2 cellular contexts compared by ENCODE assay signal in the genomic region with DNA sequence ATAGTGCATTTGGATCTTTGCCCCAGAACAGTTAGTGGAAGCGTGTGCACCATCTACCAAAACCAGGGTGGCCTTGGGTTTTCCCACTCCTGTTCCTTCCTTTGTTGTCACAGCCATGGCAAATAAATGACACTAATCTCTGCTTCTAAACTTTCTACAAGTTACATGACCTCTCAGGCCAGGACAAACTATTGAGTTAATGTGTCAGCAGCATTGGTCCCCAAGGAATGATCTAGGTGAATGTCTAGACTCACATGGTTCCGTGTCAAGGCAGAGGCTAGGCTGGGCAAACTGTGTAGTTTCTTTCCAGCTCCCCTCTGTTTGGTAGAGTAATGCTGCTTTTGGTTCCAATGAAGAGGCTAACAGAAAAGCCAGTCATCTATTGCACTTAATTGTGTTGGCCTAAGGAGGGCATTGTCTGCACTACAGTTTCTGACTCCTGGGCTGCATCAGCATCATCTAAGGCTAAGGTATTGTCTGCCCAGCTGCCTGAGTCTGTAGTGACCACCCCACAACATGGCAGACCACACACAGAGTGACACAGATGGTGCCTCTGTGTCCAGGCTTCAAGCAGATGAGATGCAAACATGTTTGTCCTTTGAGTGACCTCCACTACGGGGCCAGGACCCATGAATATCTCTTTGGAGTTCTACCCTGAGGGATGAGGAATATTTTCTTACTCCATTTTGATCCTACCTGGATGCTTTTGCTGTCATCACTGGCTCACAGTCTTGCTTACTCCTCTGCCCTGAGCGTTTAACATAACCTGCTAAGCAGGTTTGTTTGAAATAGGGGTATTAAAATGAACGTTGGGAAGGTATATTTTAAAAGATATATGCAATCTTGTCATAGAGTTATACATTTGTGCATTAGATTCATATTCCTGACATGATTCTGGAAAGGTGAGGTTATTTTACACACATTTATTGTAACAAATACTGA.
A peak's percentile ranks its signal among the peaks of the same experiment; 100 is the strongest.
TF ChIP-seq lines count a peak whose summit lies in the region.

No MANE protein-coding gene starts in this region.

TF ChIP-seq in H1, 55 proteins besides CTCF, POLR2A, EP300 and RAD21 (continues in another document):
- TF ChIP-seq RBBP5 (IDR thresholded peaks at IDR 0.05; ENCODE audit: borderline replicate concordance, low read depth, low read length) (no peak), JUND (IDR thresholded peaks at IDR 0.05; ENCODE audit: low read length) (no peak), CBX8 (IDR thresholded peaks at IDR 0.05; ENCODE audit: borderline replicate concordance, low read depth, low read length) (no peak), SIX5 (IDR thresholded peaks at IDR 0.05; ENCODE audit: low read depth, low read length) (no peak), CEBPB (IDR thresholded peaks at IDR 0.05; ENCODE audit: low read depth, low read length) (no peak), EGR1 (IDR thresholded peaks at IDR 0.05; ENCODE audit: borderline replicate concordance, low read depth, low read length) (no peak), EZH2 (IDR thresholded peaks at IDR 0.05; ENCODE audit: low read depth, low read length, severe bottlenecking) (no peak), CBX5 (IDR thresholded peaks at IDR 0.05; ENCODE audit: low read depth, low read length) (no peak), CHD2 (IDR thresholded peaks at IDR 0.05; ENCODE audit: low read length) (no peak), BCL11A (IDR thresholded peaks at IDR 0.05; ENCODE audit: low read depth in 2 of 2, low read length in 2 of 2) (no peak), SP1 (IDR thresholded peaks at IDR 0.05; ENCODE audit: low read depth, low read length) (no peak), MAFK (IDR thresholded peaks at IDR 0.05; ENCODE audit: low read depth, low read length) (no peak), HDAC2 (IDR thresholded peaks at IDR 0.05; ENCODE audit: borderline replicate concordance in 1 of 2, low read depth in 2 of 2, low read length in 2 of 2) (no peak), GABPA (IDR thresholded peaks at IDR 0.05; ENCODE audit: borderline replicate concordance, insufficient read depth, low read length) (no peak), CHD1 (IDR thresholded peaks at IDR 0.05; ENCODE audit: low read depth, low read length) (no peak), RFX5 (IDR thresholded peaks at IDR 0.05; ENCODE audit: borderline replicate concordance, low read depth, low read length) (no peak)
- TF ChIP-seq, protein P1, sequence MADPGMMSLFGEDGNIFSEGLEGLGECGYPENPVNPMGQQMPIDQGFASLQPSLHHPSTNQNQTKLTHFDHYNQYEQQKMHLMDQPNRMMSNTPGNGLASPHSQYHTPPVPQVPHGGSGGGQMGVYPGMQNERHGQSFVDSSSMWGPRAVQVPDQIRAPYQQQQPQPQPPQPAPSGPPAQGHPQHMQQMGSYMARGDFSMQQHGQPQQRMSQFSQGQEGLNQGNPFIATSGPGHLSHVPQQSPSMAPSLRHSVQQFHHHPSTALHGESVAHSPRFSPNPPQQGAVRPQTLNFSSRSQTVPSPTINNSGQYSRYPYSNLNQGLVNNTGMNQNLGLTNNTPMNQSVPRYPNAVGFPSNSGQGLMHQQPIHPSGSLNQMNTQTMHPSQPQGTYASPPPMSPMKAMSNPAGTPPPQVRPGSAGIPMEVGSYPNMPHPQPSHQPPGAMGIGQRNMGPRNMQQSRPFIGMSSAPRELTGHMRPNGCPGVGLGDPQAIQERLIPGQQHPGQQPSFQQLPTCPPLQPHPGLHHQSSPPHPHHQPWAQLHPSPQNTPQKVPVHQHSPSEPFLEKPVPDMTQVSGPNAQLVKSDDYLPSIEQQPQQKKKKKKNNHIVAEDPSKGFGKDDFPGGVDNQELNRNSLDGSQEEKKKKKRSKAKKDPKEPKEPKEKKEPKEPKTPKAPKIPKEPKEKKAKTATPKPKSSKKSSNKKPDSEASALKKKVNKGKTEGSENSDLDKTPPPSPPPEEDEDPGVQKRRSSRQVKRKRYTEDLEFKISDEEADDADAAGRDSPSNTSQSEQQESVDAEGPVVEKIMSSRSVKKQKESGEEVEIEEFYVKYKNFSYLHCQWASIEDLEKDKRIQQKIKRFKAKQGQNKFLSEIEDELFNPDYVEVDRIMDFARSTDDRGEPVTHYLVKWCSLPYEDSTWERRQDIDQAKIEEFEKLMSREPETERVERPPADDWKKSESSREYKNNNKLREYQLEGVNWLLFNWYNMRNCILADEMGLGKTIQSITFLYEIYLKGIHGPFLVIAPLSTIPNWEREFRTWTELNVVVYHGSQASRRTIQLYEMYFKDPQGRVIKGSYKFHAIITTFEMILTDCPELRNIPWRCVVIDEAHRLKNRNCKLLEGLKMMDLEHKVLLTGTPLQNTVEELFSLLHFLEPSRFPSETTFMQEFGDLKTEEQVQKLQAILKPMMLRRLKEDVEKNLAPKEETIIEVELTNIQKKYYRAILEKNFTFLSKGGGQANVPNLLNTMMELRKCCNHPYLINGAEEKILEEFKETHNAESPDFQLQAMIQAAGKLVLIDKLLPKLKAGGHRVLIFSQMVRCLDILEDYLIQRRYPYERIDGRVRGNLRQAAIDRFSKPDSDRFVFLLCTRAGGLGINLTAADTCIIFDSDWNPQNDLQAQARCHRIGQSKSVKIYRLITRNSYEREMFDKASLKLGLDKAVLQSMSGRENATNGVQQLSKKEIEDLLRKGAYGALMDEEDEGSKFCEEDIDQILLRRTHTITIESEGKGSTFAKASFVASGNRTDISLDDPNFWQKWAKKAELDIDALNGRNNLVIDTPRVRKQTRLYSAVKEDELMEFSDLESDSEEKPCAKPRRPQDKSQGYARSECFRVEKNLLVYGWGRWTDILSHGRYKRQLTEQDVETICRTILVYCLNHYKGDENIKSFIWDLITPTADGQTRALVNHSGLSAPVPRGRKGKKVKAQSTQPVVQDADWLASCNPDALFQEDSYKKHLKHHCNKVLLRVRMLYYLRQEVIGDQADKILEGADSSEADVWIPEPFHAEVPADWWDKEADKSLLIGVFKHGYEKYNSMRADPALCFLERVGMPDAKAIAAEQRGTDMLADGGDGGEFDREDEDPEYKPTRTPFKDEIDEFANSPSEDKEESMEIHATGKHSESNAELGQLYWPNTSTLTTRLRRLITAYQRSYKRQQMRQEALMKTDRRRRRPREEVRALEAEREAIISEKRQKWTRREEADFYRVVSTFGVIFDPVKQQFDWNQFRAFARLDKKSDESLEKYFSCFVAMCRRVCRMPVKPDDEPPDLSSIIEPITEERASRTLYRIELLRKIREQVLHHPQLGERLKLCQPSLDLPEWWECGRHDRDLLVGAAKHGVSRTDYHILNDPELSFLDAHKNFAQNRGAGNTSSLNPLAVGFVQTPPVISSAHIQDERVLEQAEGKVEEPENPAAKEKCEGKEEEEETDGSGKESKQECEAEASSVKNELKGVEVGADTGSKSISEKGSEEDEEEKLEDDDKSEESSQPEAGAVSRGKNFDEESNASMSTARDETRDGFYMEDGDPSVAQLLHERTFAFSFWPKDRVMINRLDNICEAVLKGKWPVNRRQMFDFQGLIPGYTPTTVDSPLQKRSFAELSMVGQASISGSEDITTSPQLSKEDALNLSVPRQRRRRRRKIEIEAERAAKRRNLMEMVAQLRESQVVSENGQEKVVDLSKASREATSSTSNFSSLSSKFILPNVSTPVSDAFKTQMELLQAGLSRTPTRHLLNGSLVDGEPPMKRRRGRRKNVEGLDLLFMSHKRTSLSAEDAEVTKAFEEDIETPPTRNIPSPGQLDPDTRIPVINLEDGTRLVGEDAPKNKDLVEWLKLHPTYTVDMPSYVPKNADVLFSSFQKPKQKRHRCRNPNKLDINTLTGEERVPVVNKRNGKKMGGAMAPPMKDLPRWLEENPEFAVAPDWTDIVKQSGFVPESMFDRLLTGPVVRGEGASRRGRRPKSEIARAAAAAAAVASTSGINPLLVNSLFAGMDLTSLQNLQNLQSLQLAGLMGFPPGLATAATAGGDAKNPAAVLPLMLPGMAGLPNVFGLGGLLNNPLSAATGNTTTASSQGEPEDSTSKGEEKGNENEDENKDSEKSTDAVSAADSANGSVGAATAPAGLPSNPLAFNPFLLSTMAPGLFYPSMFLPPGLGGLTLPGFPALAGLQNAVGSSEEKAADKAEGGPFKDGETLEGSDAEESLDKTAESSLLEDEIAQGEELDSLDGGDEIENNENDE (IDR thresholded peaks at IDR 0.05; ENCODE audit: insufficient replicate concordance, low read length): no peak

TF ChIP-seq in liver, 16 proteins besides CTCF, POLR2A, EP300 and RAD21:
- TF ChIP-seq HNF4A (conservative IDR thresholded peaks at IDR 0.05) (peak in 1 of 2 donors; percentile 17), FOXA2 (IDR thresholded peaks at IDR 0.05) (no peak), HNF4G (IDR thresholded peaks at IDR 0.05) (no peak), RXRA (IDR thresholded peaks at IDR 0.05) (peak; percentile 50 to 55), SP1 (IDR thresholded peaks at IDR 0.05) (peak; percentile 14), TAF1 (conservative IDR thresholded peaks at IDR 0.05) (no peak), NR2F2 (IDR thresholded peaks at IDR 0.05) (no peak), GABPA (IDR thresholded peaks at IDR 0.05 in 1 of 2, conservative IDR thresholded peaks at IDR 0.05 in 1 of 2) (no peak), EGR1 (IDR thresholded peaks at IDR 0.05; ENCODE audit: low read depth in 2 of 2) (no peak), JUND (IDR thresholded peaks at IDR 0.05) (no peak), YY1 (IDR thresholded peaks at IDR 0.05) (no peak), FOXA1 (IDR thresholded peaks at IDR 0.05) (no peak)
- TF ChIP-seq, protein P2, sequence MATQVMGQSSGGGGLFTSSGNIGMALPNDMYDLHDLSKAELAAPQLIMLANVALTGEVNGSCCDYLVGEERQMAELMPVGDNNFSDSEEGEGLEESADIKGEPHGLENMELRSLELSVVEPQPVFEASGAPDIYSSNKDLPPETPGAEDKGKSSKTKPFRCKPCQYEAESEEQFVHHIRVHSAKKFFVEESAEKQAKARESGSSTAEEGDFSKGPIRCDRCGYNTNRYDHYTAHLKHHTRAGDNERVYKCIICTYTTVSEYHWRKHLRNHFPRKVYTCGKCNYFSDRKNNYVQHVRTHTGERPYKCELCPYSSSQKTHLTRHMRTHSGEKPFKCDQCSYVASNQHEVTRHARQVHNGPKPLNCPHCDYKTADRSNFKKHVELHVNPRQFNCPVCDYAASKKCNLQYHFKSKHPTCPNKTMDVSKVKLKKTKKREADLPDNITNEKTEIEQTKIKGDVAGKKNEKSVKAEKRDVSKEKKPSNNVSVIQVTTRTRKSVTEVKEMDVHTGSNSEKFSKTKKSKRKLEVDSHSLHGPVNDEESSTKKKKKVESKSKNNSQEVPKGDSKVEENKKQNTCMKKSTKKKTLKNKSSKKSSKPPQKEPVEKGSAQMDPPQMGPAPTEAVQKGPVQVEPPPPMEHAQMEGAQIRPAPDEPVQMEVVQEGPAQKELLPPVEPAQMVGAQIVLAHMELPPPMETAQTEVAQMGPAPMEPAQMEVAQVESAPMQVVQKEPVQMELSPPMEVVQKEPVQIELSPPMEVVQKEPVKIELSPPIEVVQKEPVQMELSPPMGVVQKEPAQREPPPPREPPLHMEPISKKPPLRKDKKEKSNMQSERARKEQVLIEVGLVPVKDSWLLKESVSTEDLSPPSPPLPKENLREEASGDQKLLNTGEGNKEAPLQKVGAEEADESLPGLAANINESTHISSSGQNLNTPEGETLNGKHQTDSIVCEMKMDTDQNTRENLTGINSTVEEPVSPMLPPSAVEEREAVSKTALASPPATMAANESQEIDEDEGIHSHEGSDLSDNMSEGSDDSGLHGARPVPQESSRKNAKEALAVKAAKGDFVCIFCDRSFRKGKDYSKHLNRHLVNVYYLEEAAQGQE (IDR thresholded peaks at IDR 0.05): no peak
- TF ChIP-seq, protein P3, sequence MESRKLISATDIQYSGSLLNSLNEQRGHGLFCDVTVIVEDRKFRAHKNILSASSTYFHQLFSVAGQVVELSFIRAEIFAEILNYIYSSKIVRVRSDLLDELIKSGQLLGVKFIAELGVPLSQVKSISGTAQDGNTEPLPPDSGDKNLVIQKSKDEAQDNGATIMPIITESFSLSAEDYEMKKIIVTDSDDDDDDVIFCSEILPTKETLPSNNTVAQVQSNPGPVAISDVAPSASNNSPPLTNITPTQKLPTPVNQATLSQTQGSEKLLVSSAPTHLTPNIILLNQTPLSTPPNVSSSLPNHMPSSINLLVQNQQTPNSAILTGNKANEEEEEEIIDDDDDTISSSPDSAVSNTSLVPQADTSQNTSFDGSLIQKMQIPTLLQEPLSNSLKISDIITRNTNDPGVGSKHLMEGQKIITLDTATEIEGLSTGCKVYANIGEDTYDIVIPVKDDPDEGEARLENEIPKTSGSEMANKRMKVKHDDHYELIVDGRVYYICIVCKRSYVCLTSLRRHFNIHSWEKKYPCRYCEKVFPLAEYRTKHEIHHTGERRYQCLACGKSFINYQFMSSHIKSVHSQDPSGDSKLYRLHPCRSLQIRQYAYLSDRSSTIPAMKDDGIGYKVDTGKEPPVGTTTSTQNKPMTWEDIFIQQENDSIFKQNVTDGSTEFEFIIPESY (IDR thresholded peaks at IDR 0.05): no peak
- TF ChIP-seq, protein P4, sequence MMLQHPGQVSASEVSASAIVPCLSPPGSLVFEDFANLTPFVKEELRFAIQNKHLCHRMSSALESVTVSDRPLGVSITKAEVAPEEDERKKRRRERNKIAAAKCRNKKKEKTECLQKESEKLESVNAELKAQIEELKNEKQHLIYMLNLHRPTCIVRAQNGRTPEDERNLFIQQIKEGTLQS (IDR thresholded peaks at IDR 0.05): no peak
- TF ChIP-seq, protein P5, sequence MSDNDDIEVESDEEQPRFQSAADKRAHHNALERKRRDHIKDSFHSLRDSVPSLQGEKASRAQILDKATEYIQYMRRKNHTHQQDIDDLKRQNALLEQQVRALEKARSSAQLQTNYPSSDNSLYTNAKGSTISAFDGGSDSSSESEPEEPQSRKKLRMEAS (IDR thresholded peaks at IDR 0.05): no peak
TF ChIP-seq in liver: peak in this region for 3.
